Comparison of ENCODE assay signal across 1 cellular context in genomic region chr6:131524695-131525336, GRCh38.
TF ChIP-seq lines count a peak whose summit lies in the region.

No MANE protein-coding gene starts in this region.

TF ChIP-seq in H1, 55 proteins besides CTCF, POLR2A, EP300 and RAD21:
- TF ChIP-seq CBX5 (IDR thresholded peaks at IDR 0.05; ENCODE audit: low read depth, low read length) (no peak), RBBP5 (IDR thresholded peaks at IDR 0.05; ENCODE audit: borderline replicate concordance, low read depth, low read length) (no peak), YY1 (IDR thresholded peaks at IDR 0.05; ENCODE audit: low read depth, low read length) (no peak), RFX5 (IDR thresholded peaks at IDR 0.05; ENCODE audit: borderline replicate concordance, low read depth, low read length) (no peak), HDAC2 (IDR thresholded peaks at IDR 0.05; ENCODE audit: borderline replicate concordance in 1 of 2, low read depth in 2 of 2, low read length in 2 of 2) (no peak), RXRA (IDR thresholded peaks at IDR 0.05; ENCODE audit: insufficient read depth, low read depth, low read length) (no peak), SIX5 (IDR thresholded peaks at IDR 0.05; ENCODE audit: low read depth, low read length) (no peak), NRF1 (IDR thresholded peaks at IDR 0.05; ENCODE audit: low read depth, low read length) (no peak), SRF (IDR thresholded peaks at IDR 0.05; ENCODE audit: low read depth, low read length) (no peak), GABPA (IDR thresholded peaks at IDR 0.05; ENCODE audit: borderline replicate concordance, insufficient read depth, low read length) (no peak), SUZ12 (IDR thresholded peaks at IDR 0.05; ENCODE audit: low read length) (no peak), POU5F1 (IDR thresholded peaks at IDR 0.05; ENCODE audit: low read depth, low read length) (no peak), USF2 (IDR thresholded peaks at IDR 0.05; ENCODE audit: low read length) (no peak), BCL11A (IDR thresholded peaks at IDR 0.05; ENCODE audit: low read depth in 2 of 2, low read length in 2 of 2) (no peak), SP1 (IDR thresholded peaks at IDR 0.05; ENCODE audit: low read depth, low read length) (no peak)
- TF ChIP-seq, protein P1, sequence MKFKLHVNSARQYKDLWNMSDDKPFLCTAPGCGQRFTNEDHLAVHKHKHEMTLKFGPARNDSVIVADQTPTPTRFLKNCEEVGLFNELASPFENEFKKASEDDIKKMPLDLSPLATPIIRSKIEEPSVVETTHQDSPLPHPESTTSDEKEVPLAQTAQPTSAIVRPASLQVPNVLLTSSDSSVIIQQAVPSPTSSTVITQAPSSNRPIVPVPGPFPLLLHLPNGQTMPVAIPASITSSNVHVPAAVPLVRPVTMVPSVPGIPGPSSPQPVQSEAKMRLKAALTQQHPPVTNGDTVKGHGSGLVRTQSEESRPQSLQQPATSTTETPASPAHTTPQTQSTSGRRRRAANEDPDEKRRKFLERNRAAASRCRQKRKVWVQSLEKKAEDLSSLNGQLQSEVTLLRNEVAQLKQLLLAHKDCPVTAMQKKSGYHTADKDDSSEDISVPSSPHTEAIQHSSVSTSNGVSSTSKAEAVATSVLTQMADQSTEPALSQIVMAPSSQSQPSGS (IDR thresholded peaks at IDR 0.05; ENCODE audit: low read length): no peak
- TF ChIP-seq, protein P2, sequence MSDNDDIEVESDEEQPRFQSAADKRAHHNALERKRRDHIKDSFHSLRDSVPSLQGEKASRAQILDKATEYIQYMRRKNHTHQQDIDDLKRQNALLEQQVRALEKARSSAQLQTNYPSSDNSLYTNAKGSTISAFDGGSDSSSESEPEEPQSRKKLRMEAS (IDR thresholded peaks at IDR 0.05): no peak
